ENCODE assay signal across 8 cellular contexts in the genomic region with DNA sequence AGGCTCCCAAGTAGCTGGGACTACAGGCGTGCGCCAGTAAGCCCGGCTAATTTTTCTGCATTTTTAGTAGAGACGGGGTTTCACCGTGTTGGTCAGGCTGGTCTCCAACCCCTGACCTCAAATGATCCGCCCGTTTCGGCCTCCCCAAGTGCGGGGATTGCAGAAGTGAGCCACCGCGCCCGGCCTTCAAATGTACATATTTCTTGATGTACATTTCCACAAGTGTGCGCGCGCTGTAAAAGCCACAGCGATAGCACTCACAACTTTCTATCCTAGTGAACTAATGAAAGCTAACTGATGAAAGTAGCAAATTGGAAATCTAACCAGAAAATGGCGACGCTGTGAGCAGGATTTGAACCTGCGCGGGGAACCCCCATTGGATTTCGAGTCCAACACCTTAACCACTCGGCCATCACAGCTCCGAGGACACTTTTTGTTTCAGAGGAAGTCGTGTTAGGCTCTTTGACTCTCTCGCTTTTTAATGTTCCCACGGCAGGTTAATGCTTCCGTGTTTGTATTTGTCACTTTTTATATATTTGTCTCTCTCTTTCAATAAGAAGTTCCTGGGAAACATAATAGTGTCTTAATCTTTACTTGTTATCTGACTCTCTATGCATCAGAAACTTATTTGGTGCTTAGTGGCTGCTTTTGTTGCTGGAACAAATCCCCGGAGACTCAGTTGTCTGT.
A peak's percentile ranks its signal among the peaks of the same experiment; 100 is the strongest.
DNase-seq lines count a peak whose midpoint lies in the region; ATAC-seq and TF ChIP-seq lines count a peak whose summit lies in the region.

No MANE protein-coding gene starts in this region.

- H4K20me1 ChIP-seq in Karpas-422 (ENCODE audit: insufficient read depth, low read depth, low read length), result no peaks in the 10 kb centered on the region

- DNase-seq in HS-27A (ENCODE audit: low read depth) (peak; percentile 49), SK-N-DZ (ENCODE audit: low spot score) (peak; percentile 12), epithelial cell of proximal tubule (ENCODE audit: low read depth) (no peak), retina (peak; percentile 64), Karpas-422 (no peak), NCI-H2029 (lab: John Stamatoyannopoulos, UW) (no peak)

- peak; percentile 75 for ATAC-seq in GM21390 (IDR thresholded peaks at IDR 0.05; ENCODE audit: unreplicated experiment)

- TF ChIP-seq CTCF in epithelial cell of proximal tubule (conservative IDR thresholded peaks at IDR 0.05; ENCODE audit: low read depth, low read length), result no peak

- H3K4me3 ChIP-seq in GM08714 (ENCODE audit: low read length), result peak overlapping the region; percentile 52
- peak overlapping the region; percentile 38 for H3K4me3 ChIP-seq in epithelial cell of proximal tubule (ENCODE audit: low read depth, low read length)
- H3K4me3 ChIP-seq in Karpas-422 (ENCODE audit: low read length), result no peak overlapping the region

- no peaks in the 10 kb centered on the region for H3K36me3 ChIP-seq in Karpas-422 (ENCODE audit: insufficient read depth, low read length)

- no peak overlapping the region for H2AFZ ChIP-seq in Karpas-422 (ENCODE audit: low read length)

- H3K79me2 ChIP-seq in Karpas-422 (ENCODE audit: low read length), result no peaks in the 10 kb centered on the region

- H3K9me3 ChIP-seq in Karpas-422 (ENCODE audit: low read length), result no peaks in the 10 kb centered on the region

- H3K4me2 ChIP-seq in Karpas-422 (ENCODE audit: low read depth, low read length, poor library complexity, severe bottlenecking), result no peak overlapping the region

- H3K4me1 ChIP-seq in Karpas-422 (ENCODE audit: low read length), result peaks cover 6% of the 10 kb centered on the region

- H3K9ac ChIP-seq in Karpas-422 (ENCODE audit: low read length), result no peak overlapping the region

- no peaks in the 10 kb centered on the region for H3K27me3 ChIP-seq in Karpas-422 (ENCODE audit: low read length)

- no peaks in the 10 kb centered on the region for H3K9me2 ChIP-seq in Karpas-422 (replicated peaks; ENCODE audit: insufficient read depth, low read length)

- no peak overlapping the region for H3K27ac ChIP-seq in Karpas-422 (ENCODE audit: low read length)

Comparison
In these comparisons a context has a peak if more than half of its experiments do, and no peak if none do; other contexts are left out.
1. DNase-seq: peak in HS-27A (single experiment), SK-N-DZ (single experiment) and retina (single experiment); none in epithelial cell of proximal tubule (single experiment), Karpas-422 (single experiment) and NCI-H2029 (single experiment).